Comparison of ENCODE assay signal across 1 cellular context in genomic region chr14:89444044-89444443, GRCh38.
A peak's percentile ranks its signal among the peaks of the same experiment; 100 is the strongest.
TF ChIP-seq lines count a peak whose summit lies in the region.

No MANE protein-coding gene starts in this region.

TF ChIP-seq in GM12878, 131 proteins besides CTCF, POLR2A, EP300 and RAD21 (continued from another document):
- TF ChIP-seq, protein P1, sequence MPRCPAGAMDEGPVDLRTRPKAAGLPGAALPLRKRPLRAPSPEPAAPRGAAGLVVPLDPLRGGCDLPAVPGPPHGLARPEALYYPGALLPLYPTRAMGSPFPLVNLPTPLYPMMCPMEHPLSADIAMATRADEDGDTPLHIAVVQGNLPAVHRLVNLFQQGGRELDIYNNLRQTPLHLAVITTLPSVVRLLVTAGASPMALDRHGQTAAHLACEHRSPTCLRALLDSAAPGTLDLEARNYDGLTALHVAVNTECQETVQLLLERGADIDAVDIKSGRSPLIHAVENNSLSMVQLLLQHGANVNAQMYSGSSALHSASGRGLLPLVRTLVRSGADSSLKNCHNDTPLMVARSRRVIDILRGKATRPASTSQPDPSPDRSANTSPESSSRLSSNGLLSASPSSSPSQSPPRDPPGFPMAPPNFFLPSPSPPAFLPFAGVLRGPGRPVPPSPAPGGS (IDR thresholded peaks at IDR 0.05; ENCODE audit: borderline replicate concordance, insufficient read depth, low read depth, low read length, poor library complexity, severe bottlenecking) = peak; percentile 22
- TF ChIP-seq BCL11A (IDR thresholded peaks at IDR 0.05; ENCODE audit: low read depth, low read length) = 0 out of 2 replicates have a peak, but pooled peaks have one; percentile 33
- TF ChIP-seq GABPA (IDR thresholded peaks at IDR 0.05; ENCODE audit: low read depth) = 0 out of 2 replicates have a peak, but pooled peaks have one; percentile 29
- TF ChIP-seq, protein P2, sequence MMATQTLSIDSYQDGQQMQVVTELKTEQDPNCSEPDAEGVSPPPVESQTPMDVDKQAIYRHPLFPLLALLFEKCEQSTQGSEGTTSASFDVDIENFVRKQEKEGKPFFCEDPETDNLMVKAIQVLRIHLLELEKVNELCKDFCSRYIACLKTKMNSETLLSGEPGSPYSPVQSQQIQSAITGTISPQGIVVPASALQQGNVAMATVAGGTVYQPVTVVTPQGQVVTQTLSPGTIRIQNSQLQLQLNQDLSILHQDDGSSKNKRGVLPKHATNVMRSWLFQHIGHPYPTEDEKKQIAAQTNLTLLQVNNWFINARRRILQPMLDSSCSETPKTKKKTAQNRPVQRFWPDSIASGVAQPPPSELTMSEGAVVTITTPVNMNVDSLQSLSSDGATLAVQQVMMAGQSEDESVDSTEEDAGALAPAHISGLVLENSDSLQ (IDR thresholded peaks at IDR 0.05) = peak; percentile 76
- TF ChIP-seq EGR1 (IDR thresholded peaks at IDR 0.05; ENCODE audit: borderline replicate concordance in 1 of 2, low read depth in 2 of 2, low read length in 2 of 2) = peak in 1 of 2 experiments; percentile 70; a peak in 1 of 3 replicates
- peak; percentile 15 to 42; a peak in 1 of 4 replicates for TF ChIP-seq IKZF2 (IDR thresholded peaks at IDR 0.05)
- no peak for TF ChIP-seq SMARCA5 (IDR thresholded peaks at IDR 0.05)
- peak; percentile 75 for TF ChIP-seq NFIC (IDR thresholded peaks at IDR 0.05; ENCODE audit: low read depth, low read length)
- TF ChIP-seq SMAD5 (IDR thresholded peaks at IDR 0.05; ENCODE audit: low read depth) = no peak
- TF ChIP-seq YBX1 (IDR thresholded peaks at IDR 0.05) = no peak
- TF ChIP-seq, protein P3, sequence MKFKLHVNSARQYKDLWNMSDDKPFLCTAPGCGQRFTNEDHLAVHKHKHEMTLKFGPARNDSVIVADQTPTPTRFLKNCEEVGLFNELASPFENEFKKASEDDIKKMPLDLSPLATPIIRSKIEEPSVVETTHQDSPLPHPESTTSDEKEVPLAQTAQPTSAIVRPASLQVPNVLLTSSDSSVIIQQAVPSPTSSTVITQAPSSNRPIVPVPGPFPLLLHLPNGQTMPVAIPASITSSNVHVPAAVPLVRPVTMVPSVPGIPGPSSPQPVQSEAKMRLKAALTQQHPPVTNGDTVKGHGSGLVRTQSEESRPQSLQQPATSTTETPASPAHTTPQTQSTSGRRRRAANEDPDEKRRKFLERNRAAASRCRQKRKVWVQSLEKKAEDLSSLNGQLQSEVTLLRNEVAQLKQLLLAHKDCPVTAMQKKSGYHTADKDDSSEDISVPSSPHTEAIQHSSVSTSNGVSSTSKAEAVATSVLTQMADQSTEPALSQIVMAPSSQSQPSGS (IDR thresholded peaks at IDR 0.05; ENCODE audit: low read length) = peak; percentile 48; the same call in 1 of the 2 replicates
- peak; percentile 39; the same call in 1 of the 2 replicates for TF ChIP-seq RUNX3 (IDR thresholded peaks at IDR 0.05; ENCODE audit: low read length)
- 0 out of 2 replicates have a peak, but pooled peaks have one; percentile 44 for TF ChIP-seq MTA2 (IDR thresholded peaks at IDR 0.05; ENCODE audit: low read depth)
- TF ChIP-seq SUZ12 (IDR thresholded peaks at IDR 0.05; ENCODE audit: unreplicated experiment) = no peak
- TF ChIP-seq ATF7 (IDR thresholded peaks at IDR 0.05; ENCODE audit: low read depth) = peak; percentile 33; the same call in 1 of the 2 replicates
- peak; percentile 77 for TF ChIP-seq JUNB (IDR thresholded peaks at IDR 0.05)
- TF ChIP-seq CREM (IDR thresholded peaks at IDR 0.05; ENCODE audit: low read depth) = peak; percentile 36; the same call in 1 of the 2 replicates
- TF ChIP-seq ZNF687 (IDR thresholded peaks at IDR 0.05) = no peak
